ENCODE assay signal across 8 cellular contexts in genomic region chr3:194688207-194688711, GRCh38. TPM values are rescaled to one million over a fixed set of nuclear protein-coding genes. Genes with fewer than 3 reads are reported as not detected.
A peak's percentile ranks its signal among the peaks of the same experiment; 100 is the strongest.
DNase-seq lines count a peak whose midpoint lies in the region; ATAC-seq, FAIRE-seq and TF ChIP-seq lines count a peak whose summit lies in the region.

No MANE protein-coding gene starts in this region.

- no peaks in the 10 kb centered on the region for H3K36me3 Mint-ChIP-seq in activated naive CD8-positive, alpha-beta T cell treated with anti-CD3 and anti-CD28 coated beads, Interleukin-2, amount 10 ng/mL, durations not matched to agents 7 days and 5 days

- H3K27me3 Mint-ChIP-seq in activated naive CD8-positive, alpha-beta T cell treated with anti-CD3 and anti-CD28 coated beads, Interleukin-2, amount 10 ng/mL, durations not matched to agents 7 days and 5 days = peaks cover 35% of the 10 kb centered on the region

- ATAC-seq in activated naive CD8-positive, alpha-beta T cell treated with anti-CD3 and anti-CD28 coated beads, Interleukin-2, amount 10 ng/mL, durations not matched to agents 7 days and 5 days (ENCODE audit: low read depth) = no peak

- H3K9me3 ChIP-seq in iPS-18c (ENCODE audit: control insufficient read depth, insufficient read depth, low read length) = no peaks in the 10 kb centered on the region

- H3K27ac ChIP-seq in HL-60 (replicated peaks) = peak overlapping the region; percentile 76

- H3K27ac Mint-ChIP-seq in activated naive CD8-positive, alpha-beta T cell treated with anti-CD3 and anti-CD28 coated beads, Interleukin-2, amount 10 ng/mL, durations not matched to agents 7 days and 5 days = no peak overlapping the region

- FAIRE-seq in D721Med (lab: Jason Lieb, UNC) = no peak

- DNase-seq in activated T-cell treated with anti-CD3 and anti-CD28 coated beads for 1 hour (ENCODE audit: low read depth) = peak; percentile 19
- no peak for DNase-seq in activated T-cell treated with anti-CD3 and anti-CD28 coated beads for 4 hours
- DNase-seq in HL-60 (ENCODE audit: low read depth in 1 of 2, low spot score in 1 of 2) = peak; percentile 56 to 78
- DNase-seq in activated naive CD8-positive, alpha-beta T cell treated with anti-CD3 and anti-CD28 coated beads, Interleukin-2, amount 10 ng/mL, durations not matched to agents 7 days and 5 days = no peak
- DNase-seq in stimulated activated naive CD4-positive, alpha-beta T cell treated with Interleukin-2 at 50 U/mL for 16 hours (lab: John Stamatoyannopoulos, UW) = peak; percentile 12
- DNase-seq in anterior cingulate cortex (lab: John Stamatoyannopoulos, UW) = no peak
- no peak for DNase-seq in D721Med (ENCODE audit: insufficient read length, low spot score)

- H3K4me3 ChIP-seq in HL-60 (replicated peaks; ENCODE audit: insufficient read depth, low read length) = peak overlapping the region; percentile 72
- peak overlapping the region; percentile 72 for H3K4me3 ChIP-seq in iPS-18c (ENCODE audit: insufficient read depth, low read depth, low read length)

- no peak for TF ChIP-seq CTCF in HL-60 (IDR thresholded peaks at IDR 0.05; ENCODE audit: insufficient read depth, low read length)
- TF ChIP-seq CTCF in D721Med (IDR thresholded peaks at IDR 0.05; ENCODE audit: insufficient read depth, missing control alignments) = no peak

- peak overlapping the region; percentile 52 for H3K4me3 Mint-ChIP-seq in activated naive CD8-positive, alpha-beta T cell treated with anti-CD3 and anti-CD28 coated beads, Interleukin-2, amount 10 ng/mL, durations not matched to agents 7 days and 5 days

- no peaks in the 10 kb centered on the region for H3K27me3 ChIP-seq in HL-60 (ENCODE audit: insufficient read depth, poor library complexity, severe bottlenecking)

- no peaks in the 10 kb centered on the region for H3K9me3 Mint-ChIP-seq in activated naive CD8-positive, alpha-beta T cell treated with anti-CD3 and anti-CD28 coated beads, Interleukin-2, amount 10 ng/mL, durations not matched to agents 7 days and 5 days

- POLR2A ChIA-PET in activated naive CD8-positive, alpha-beta T cell treated with anti-CD3 and anti-CD28 coated beads, Interleukin-2, amount 10 ng/mL, durations not matched to agents 7 days and 5 days (lab: Charles Lee) = interaction anchor here (0.7 to 3.1 kb wide), 3 partner anchors 16 to 570 kb away, joined by 3 to 20 read pairs (median 3); partner anchors contain the start of gene LSG1

- peaks cover 31% of the 10 kb centered on the region for H3K4me1 Mint-ChIP-seq in activated naive CD8-positive, alpha-beta T cell treated with anti-CD3 and anti-CD28 coated beads, Interleukin-2, amount 10 ng/mL, durations not matched to agents 7 days and 5 days

RNA-seq across cellular contexts. Expression of gene FAM43A, which starts 2.6 kb away (rescaled TPM):
- total RNA-seq in activated naive CD8-positive, alpha-beta T cell treated with anti-CD3 and anti-CD28 coated beads, Interleukin-2, amount 10 ng/mL, durations not matched to agents 7 days and 5 days = 1 to 10 TPM; 5.1 to 6.6 TPM

RNA-seq across cellular contexts. Expression of gene LSG1, which starts 16.3 kb away (rescaled TPM):
- 10 to 100 TPM; 47.3 to 55.2 TPM for total RNA-seq in activated naive CD8-positive, alpha-beta T cell treated with anti-CD3 and anti-CD28 coated beads, Interleukin-2, amount 10 ng/mL, durations not matched to agents 7 days and 5 days

RNA-seq across cellular contexts. Expression of gene TMEM44, which starts 55.0 kb away (rescaled TPM):
- total RNA-seq in activated naive CD8-positive, alpha-beta T cell treated with anti-CD3 and anti-CD28 coated beads, Interleukin-2, amount 10 ng/mL, durations not matched to agents 7 days and 5 days = 1 to 10 TPM; 6.3 to 8.1 TPM

Comparison
In these comparisons a context has a peak if more than half of its experiments do, and no peak if none do; other contexts are left out.
1. DNase-seq: peak in activated T-cell treated with anti-CD3 and anti-CD28 coated beads for 1 hour (single experiment), HL-60 (2 of 2) and stimulated activated naive CD4-positive, alpha-beta T cell treated with Interleukin-2 at 50 U/mL for 16 hours (single experiment); none in activated T-cell treated with anti-CD3 and anti-CD28 coated beads for 4 hours (single experiment), activated naive CD8-positive, alpha-beta T cell treated with anti-CD3 and anti-CD28 coated beads, Interleukin-2, amount 10 ng/mL, durations not matched to agents 7 days and 5 days (single experiment), anterior cingulate cortex (0 of 58) and D721Med (single experiment).